Comparison of ENCODE assay signal across 16 cellular contexts in the genomic region with DNA sequence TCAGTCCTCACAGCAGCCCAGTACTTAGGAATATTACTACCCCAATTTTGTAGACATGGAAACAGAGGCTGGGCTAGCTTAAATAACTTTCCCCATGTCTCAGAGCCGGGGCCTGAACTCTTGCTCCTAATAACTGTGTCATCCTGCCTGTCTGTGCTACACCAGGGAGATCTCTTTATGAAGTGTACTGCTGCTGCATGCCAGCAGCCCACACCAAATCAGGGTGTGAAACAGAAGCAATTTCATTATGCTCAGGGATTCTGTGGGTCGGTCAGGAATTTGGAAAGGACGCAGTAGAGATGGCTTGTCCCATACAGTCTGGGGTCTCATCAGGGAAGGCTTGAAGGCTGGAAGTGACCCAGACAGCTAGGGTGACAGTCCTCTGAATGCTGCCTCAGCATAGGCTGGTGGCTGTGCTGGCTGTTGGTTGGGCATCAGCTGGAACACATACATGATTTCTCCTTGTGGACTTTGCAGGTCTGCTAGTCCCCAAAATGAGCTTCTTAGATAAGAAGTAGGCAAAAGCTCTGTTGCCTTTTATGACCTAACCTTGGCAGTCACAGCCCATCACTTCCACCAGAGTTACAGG.
"Had no signal": no experiment of that assay in that cellular context is flagged by ENCODE, and none has a peak within 500 bp of the region (broad histone marks: within the 10 kb centered on the region; RNA-seq: fewer than 3 reads in every experiment).

No MANE protein-coding gene starts in this region.

- H3K9me3 Mint-ChIP-seq: activated CD4-positive, alpha-beta T cell treated with anti-CD3 and anti-CD28 coated beads, Interleukin-2, amount 10 ng/mL, durations not matched to agents 24 days and 14 days; activated T-helper 1 cell treated with anti-CD3 and anti-CD28 coated beads, Interleukin-12 subunit alpha, Interleukin-12 subunit beta, Interleukin-2, Interleukin-4 antibody, amounts not matched to agents 30 ng/mL and 10 ng/mL and 1 ng/mL, durations not matched to agents 14 hours and 24 hours and 36 hours; immature natural killer cell; nephron had no signal

- H3K4me3 Mint-ChIP-seq: activated CD4-positive, alpha-beta T cell treated with anti-CD3 and anti-CD28 coated beads, Interleukin-2, amount 10 ng/mL, durations not matched to agents 24 days and 14 days; activated T-helper 1 cell treated with anti-CD3 and anti-CD28 coated beads, Interleukin-12 subunit alpha, Interleukin-12 subunit beta, Interleukin-2, Interleukin-4 antibody, amounts not matched to agents 30 ng/mL and 10 ng/mL and 1 ng/mL, durations not matched to agents 14 hours and 24 hours and 36 hours; immature natural killer cell; nephron had no signal

- H3K27ac Mint-ChIP-seq: activated CD4-positive, alpha-beta T cell treated with anti-CD3 and anti-CD28 coated beads, Interleukin-2, amount 10 ng/mL, durations not matched to agents 24 days and 14 days; activated T-helper 1 cell treated with anti-CD3 and anti-CD28 coated beads, Interleukin-12 subunit alpha, Interleukin-12 subunit beta, Interleukin-2, Interleukin-4 antibody, amounts not matched to agents 30 ng/mL and 10 ng/mL and 1 ng/mL, durations not matched to agents 14 hours and 24 hours and 36 hours; nephron had no signal

- DNase-seq: activated CD4-positive, alpha-beta T cell treated with anti-CD3 and anti-CD28 coated beads, Interleukin-2, amount 10 ng/mL, durations not matched to agents 24 days and 14 days; activated CD8-positive, alpha-beta memory T cell treated with anti-CD3 and anti-CD28 coated beads, Interleukin-2, amount 50 U/mL, for 4 hours; activated gamma-delta T cell treated with Interleukin-2 at 50 U/mL for 16 hours; anterior cingulate cortex; brain microvascular endothelial cell; cerebellar nuclear complex; cortex of kidney; immature natural killer cell; kidney glomerular epithelial cell; SK-N-SH; stimulated activated naive CD4-positive, alpha-beta T cell; T-helper 9 cell; tibial artery had no signal

- H3K27me3 Mint-ChIP-seq: activated CD4-positive, alpha-beta T cell treated with anti-CD3 and anti-CD28 coated beads, Interleukin-2, amount 10 ng/mL, durations not matched to agents 24 days and 14 days had no signal

- ATAC-seq: gastroesophageal sphincter had no signal
